Comparison of ENCODE assay signal across 1 cellular context in genomic region chr5:32773944-32774343, GRCh38.
TF ChIP-seq lines count a peak whose summit lies in the region.

No MANE protein-coding gene starts in this region.

TF ChIP-seq in IMR-90, 13 proteins besides CTCF, POLR2A, EP300 and RAD21 (continued from another document):
- no peak for TF ChIP-seq CHD1 (IDR thresholded peaks at IDR 0.05; ENCODE audit: low read depth, low read length)
- TF ChIP-seq MAZ (IDR thresholded peaks at IDR 0.05; ENCODE audit: borderline replicate concordance, low read depth, low read length), result no peak
- TF ChIP-seq BHLHE40 (IDR thresholded peaks at IDR 0.05; ENCODE audit: low read depth, low read length), result no peak
- no peak for TF ChIP-seq MAFK (IDR thresholded peaks at IDR 0.05; ENCODE audit: low read depth, low read length)
- TF ChIP-seq USF2 (IDR thresholded peaks at IDR 0.05; ENCODE audit: low read depth, low read length), result no peak
- TF ChIP-seq RCOR1 (IDR thresholded peaks at IDR 0.05; ENCODE audit: insufficient replicate concordance, low read length), result no peak
- TF ChIP-seq FOS (IDR thresholded peaks at IDR 0.05; ENCODE audit: low read depth, low read length), result no peak
- TF ChIP-seq MXI1 (IDR thresholded peaks at IDR 0.05; ENCODE audit: borderline replicate concordance, low read depth, low read length), result no peak
- no peak for TF ChIP-seq RFX5 (IDR thresholded peaks at IDR 0.05; ENCODE audit: low read depth, low read length)
- no peak for TF ChIP-seq NFE2L2 (IDR thresholded peaks at IDR 0.05; ENCODE audit: low read depth, low read length)
- no peak for TF ChIP-seq SMC3 (IDR thresholded peaks at IDR 0.05; ENCODE audit: low read depth, low read length)
